Comparison of ENCODE assay signal across 8 cellular contexts in the genomic region with DNA sequence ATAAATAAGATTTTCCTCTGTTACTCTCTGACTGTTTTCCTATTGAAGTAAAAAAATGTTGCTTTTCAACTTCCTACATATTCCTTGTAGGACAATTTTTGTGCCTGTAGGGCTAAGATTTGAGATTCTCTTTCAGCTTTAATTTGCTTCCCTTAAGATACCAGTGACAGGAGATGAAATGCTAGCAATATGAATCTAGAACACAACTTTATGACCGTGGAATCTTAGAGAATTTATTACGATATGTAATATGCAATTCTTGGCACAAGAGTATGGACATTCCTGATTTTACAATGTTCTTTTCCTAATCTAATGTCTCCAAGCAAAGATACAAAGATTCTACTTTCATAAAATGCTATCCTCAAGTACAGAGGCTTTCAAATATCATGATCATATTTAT.
"Had no signal": no experiment of that assay in that cellular context is flagged by ENCODE, and none has a peak within 500 bp of the region (broad histone marks: within the 10 kb centered on the region; RNA-seq: fewer than 3 reads in every experiment).

No MANE protein-coding gene starts in this region.

- H3K36me3 ChIP-seq: HAP-1 had no signal

- H3K4me3 Mint-ChIP-seq: HFFc6 had no signal

- H3K9ac ChIP-seq: GM23248 had no signal

- H3K27ac Mint-ChIP-seq: HFFc6 had no signal

- H3K4me1 ChIP-seq: HAP-1 had no signal

- H3K9me3 ChIP-seq: HAP-1 had no signal

- H3K9me3 Mint-ChIP-seq: HFFc6 had no signal

- DNase-seq: GM23248, GOT3, H7, HFFc6, IMR-90 had no signal

- ATAC-seq: HCT116, K562 had no signal

- H3K27ac ChIP-seq: GM23248 had no signal

- H3K4me3 ChIP-seq: GM23248, HAP-1, K562 had no signal
